ENCODE assay signal across 9 cellular contexts in genomic region chr13:92187378-92187989, GRCh38.
DNase-seq lines count a peak whose midpoint lies in the region; ATAC-seq and TF ChIP-seq lines count a peak whose summit lies in the region.
"Had no signal": no experiment of that assay in that cellular context is flagged by ENCODE, and none has a peak within 500 bp of the region (broad histone marks: within the 10 kb centered on the region; RNA-seq: fewer than 3 reads in every experiment).

No MANE protein-coding gene starts in this region.

- peak overlapping the region; percentile 7 for H2AFZ ChIP-seq in neural progenitor cell (replicated peaks)

- no peaks in the 10 kb centered on the region for H3K4me1 Mint-ChIP-seq in activated CD4-positive, alpha-beta T cell treated with anti-CD3 and anti-CD28 coated beads for 36 hours
- H3K4me1 Mint-ChIP-seq in endothelial cell (ENCODE audit: unreplicated experiment) (no peaks in the 10 kb centered on the region), neural progenitor cell (no peaks in the 10 kb centered on the region), T-cell (no peaks in the 10 kb centered on the region)
- H3K4me1 Mint-ChIP-seq: stimulated activated naive CD8-positive, alpha-beta T cell treated with anti-CD3 and anti-CD28 coated beads, Interleukin-15, amount 100 ng/mL, for 72 hours had no signal

- no peaks in the 10 kb centered on the region for H3K9me3 ChIP-seq in Panc1 (ENCODE audit: control insufficient read depth, insufficient read depth, low read depth, low read length)
- no peaks in the 10 kb centered on the region for H3K9me3 ChIP-seq in neural progenitor cell (ENCODE audit: low read depth)

- no peaks in the 10 kb centered on the region for H3K9me3 Mint-ChIP-seq in activated CD4-positive, alpha-beta T cell treated with anti-CD3 and anti-CD28 coated beads for 36 hours (ENCODE audit: low read depth)
- no peaks in the 10 kb centered on the region for H3K9me3 Mint-ChIP-seq in endothelial cell (ENCODE audit: unreplicated experiment)
- no peaks in the 10 kb centered on the region for H3K9me3 Mint-ChIP-seq in neural progenitor cell
- peaks cover 0 to 5% (median 0%) of the 10 kb centered on the region in 3 donors for H3K9me3 Mint-ChIP-seq in T-cell
- H3K9me3 Mint-ChIP-seq: stimulated activated naive CD8-positive, alpha-beta T cell treated with anti-CD3 and anti-CD28 coated beads, Interleukin-15, amount 100 ng/mL, for 72 hours had no signal

- ATAC-seq in activated CD4-positive, alpha-beta T cell treated with anti-CD3 and anti-CD28 coated beads for 36 hours, result peak; percentile 47
- ATAC-seq in GM21381 (IDR thresholded peaks at IDR 0.05; ENCODE audit: unreplicated experiment) (peak; percentile 81), HG03575 (IDR thresholded peaks at IDR 0.05; ENCODE audit: extremely low read depth, insufficient number of reproducible peaks, low FRiP score, unreplicated experiment) (peak; percentile 78), Panc1 (no peak), T-cell (replicated peaks in 1 of 4) (no peak)
- ATAC-seq: stimulated activated naive CD8-positive, alpha-beta T cell treated with anti-CD3 and anti-CD28 coated beads, Interleukin-15, amount 100 ng/mL, for 72 hours had no signal

- in situ Hi-C loops in Panc1 (cut with HindIII; ENCODE audit: low pct_unique_long_range_greater_than_20kb, low sequenced_read_pairs), result no loop called here

- H3K36me3 ChIP-seq in Panc1 (ENCODE audit: control insufficient read depth, insufficient read depth, low read length), result no peaks in the 10 kb centered on the region
- no peaks in the 10 kb centered on the region for H3K36me3 ChIP-seq in neural progenitor cell

- H3K27ac ChIP-seq in Panc1 (ENCODE audit: low read length), result no peak overlapping the region
- no peak overlapping the region for H3K27ac ChIP-seq in neural progenitor cell

- H4K20me1 ChIP-seq in neural progenitor cell (ENCODE audit: low read depth), result no peaks in the 10 kb centered on the region

- H3K27ac Mint-ChIP-seq in activated CD4-positive, alpha-beta T cell treated with anti-CD3 and anti-CD28 coated beads for 36 hours, result no peak overlapping the region
- H3K27ac Mint-ChIP-seq in endothelial cell (ENCODE audit: unreplicated experiment), result no peak overlapping the region
- H3K27ac Mint-ChIP-seq in neural progenitor cell, result no peak overlapping the region
- H3K27ac Mint-ChIP-seq in T-cell, result no peak overlapping the region
- H3K27ac Mint-ChIP-seq: stimulated activated naive CD8-positive, alpha-beta T cell treated with anti-CD3 and anti-CD28 coated beads, Interleukin-15, amount 100 ng/mL, for 72 hours had no signal

- H3K4me1 ChIP-seq in Panc1 (ENCODE audit: control insufficient read depth, insufficient read depth, low read length), result no peaks in the 10 kb centered on the region
- no peaks in the 10 kb centered on the region for H3K4me1 ChIP-seq in neural progenitor cell

- H3F3A ChIP-seq in neural progenitor cell (ENCODE audit: low read depth), result no peaks in the 10 kb centered on the region

- H3K4me3 Mint-ChIP-seq in activated CD4-positive, alpha-beta T cell treated with anti-CD3 and anti-CD28 coated beads for 36 hours, result no peak overlapping the region
- no peak overlapping the region for H3K4me3 Mint-ChIP-seq in endothelial cell (ENCODE audit: unreplicated experiment)
- no peak overlapping the region for H3K4me3 Mint-ChIP-seq in neural progenitor cell
- H3K4me3 Mint-ChIP-seq in T-cell, result no peak overlapping the region
- H3K4me3 Mint-ChIP-seq: stimulated activated naive CD8-positive, alpha-beta T cell treated with anti-CD3 and anti-CD28 coated beads, Interleukin-15, amount 100 ng/mL, for 72 hours had no signal

- POLR2A ChIA-PET in activated CD4-positive, alpha-beta T cell treated with anti-CD3 and anti-CD28 coated beads for 36 hours (lab: Charles Lee), result no interaction called here
- POLR2A ChIA-PET in Panc1 (lab: Charles Lee) (no interaction called here), T-cell (lab: Charles Lee) (interaction anchor here in 1 of 2 donors (0.6 kb wide), 1 partner anchor 1700 kb away, joined by 3 read pairs; no protein-coding TSS in a partner anchor)

- TF ChIP-seq CTCF in Panc1 (IDR thresholded peaks at IDR 0.05) (peak; percentile 72; the same call in 1 of the 2 replicates), endothelial cell (IDR thresholded peaks at IDR 0.05; ENCODE audit: unreplicated experiment) (peak; percentile 90), neural progenitor cell (IDR thresholded peaks at IDR 0.05) (peak; percentile 94)

- no TSS peak for BruUV-seq in Panc1 (replicated peaks; lab: Mats Ljungman, UMichigan)

- H3K27me3 ChIP-seq in Panc1 (ENCODE audit: control insufficient read depth, insufficient read depth, low read length), result no peaks in the 10 kb centered on the region
- H3K27me3 ChIP-seq in neural progenitor cell, result no peaks in the 10 kb centered on the region

- peak; percentile 23 for DNase-seq in activated CD4-positive, alpha-beta T cell treated with anti-CD3 and anti-CD28 coated beads for 36 hours
- no peak for DNase-seq in activated CD4-positive, alpha-beta T cell treated with anti-CD3 and anti-CD28 coated beads, Interleukin-2, amount 50 U/mL, for 1 hour
- DNase-seq in Panc1 (ENCODE audit: low read depth, low spot score), result peak; percentile 15
- peak; percentile 51 for DNase-seq in endothelial cell (ENCODE audit: low spot score)
- peak; percentile 52 for DNase-seq in neural progenitor cell (ENCODE audit: low spot score)
- no peak for DNase-seq in T-cell

- H3K36me3 Mint-ChIP-seq in activated CD4-positive, alpha-beta T cell treated with anti-CD3 and anti-CD28 coated beads for 36 hours (ENCODE audit: low read depth), result no peaks in the 10 kb centered on the region
- H3K36me3 Mint-ChIP-seq in endothelial cell (ENCODE audit: low read depth, unreplicated experiment) (no peaks in the 10 kb centered on the region), neural progenitor cell (no peaks in the 10 kb centered on the region), T-cell (no peaks in the 10 kb centered on the region)

- H3K9ac ChIP-seq in neural progenitor cell, result no peak overlapping the region

- CTCF ChIA-PET in activated CD4-positive, alpha-beta T cell treated with anti-CD3 and anti-CD28 coated beads for 36 hours (lab: Charles Lee), result interaction anchor here (0.5 to 1.1 kb wide), 6 partner anchors 10 to 326 kb away, joined by 3 to 4 read pairs (median 3); no protein-coding TSS in a partner anchor
- CTCF ChIA-PET in Panc1 (lab: Charles Lee), result interaction anchor here (0.6 kb wide), 1 partner anchor 851 kb away, joined by 3 read pairs; no protein-coding TSS in a partner anchor
- CTCF ChIA-PET in T-cell (lab: Charles Lee), result interaction anchor here (0.7 to 0.9 kb wide), 2 partner anchors 9 to 11 kb away, joined by 3 to 4 read pairs; no protein-coding TSS in a partner anchor

- no peaks in the 10 kb centered on the region for H3K79me2 ChIP-seq in neural progenitor cell (ENCODE audit: low read depth)

- intact Hi-C loops in activated CD4-positive, alpha-beta T cell treated with anti-CD3 and anti-CD28 coated beads for 36 hours (cut with DNase I, micrococcal nuclease), result no loop called here
- intact Hi-C loops in Panc1 (cut with micrococcal nuclease; ENCODE audit: unreplicated experiment), result no loop called here

- H3K4me2 ChIP-seq in neural progenitor cell, result no peak overlapping the region

- no peak overlapping the region for H3K4me3 ChIP-seq in Panc1 (ENCODE audit: low read depth in 2 of 2, low read length in 2 of 2)
- no peak overlapping the region for H3K4me3 ChIP-seq in neural progenitor cell

- H3K27me3 Mint-ChIP-seq in activated CD4-positive, alpha-beta T cell treated with anti-CD3 and anti-CD28 coated beads for 36 hours, result no peaks in the 10 kb centered on the region
- H3K27me3 Mint-ChIP-seq in endothelial cell (ENCODE audit: unreplicated experiment) (no peaks in the 10 kb centered on the region), neural progenitor cell (ENCODE audit: insufficient read depth, low read depth) (no peaks in the 10 kb centered on the region), T-cell (no peaks in the 10 kb centered on the region)
- H3K27me3 Mint-ChIP-seq: stimulated activated naive CD8-positive, alpha-beta T cell treated with anti-CD3 and anti-CD28 coated beads, Interleukin-15, amount 100 ng/mL, for 72 hours had no signal

Comparison
In these comparisons a context has a peak if more than half of its experiments do, and no peak if none do; other contexts are left out.
1. DNase-seq: peak in activated CD4-positive, alpha-beta T cell treated with anti-CD3 and anti-CD28 coated beads for 36 hours (single experiment), Panc1 (single experiment), endothelial cell (single experiment) and neural progenitor cell (single experiment); none in activated CD4-positive, alpha-beta T cell treated with anti-CD3 and anti-CD28 coated beads, Interleukin-2, amount 50 U/mL, for 1 hour (single experiment) and T-cell (0 of 34).
2. ATAC-seq: peak in activated CD4-positive, alpha-beta T cell treated with anti-CD3 and anti-CD28 coated beads for 36 hours (single experiment), GM21381 (single experiment) and HG03575 (single experiment); none in Panc1 (single experiment) and T-cell (0 of 4).
3. Peak in every context shown above with its lines, with median percentiles within 50 percentile points of each other: CTCF ChIP-seq.